Comparison of ENCODE assay signal across 22 cellular contexts in genomic region chr6:98949589-98949988, GRCh38.
"Had no signal": no experiment of that assay in that cellular context is flagged by ENCODE, and none has a peak within 500 bp of the region (broad histone marks: within the 10 kb centered on the region; RNA-seq: fewer than 3 reads in every experiment).

No MANE protein-coding gene starts in this region.

- H3K4me3 ChIP-seq: coronary artery, heart left ventricle, lung, right atrium auricular region, sigmoid colon, skin epidermis, testis, tibial nerve had no signal

- H3K9me3 Mint-ChIP-seq: endodermal cell; stimulated activated naive CD8-positive, alpha-beta T cell treated with anti-CD3 and anti-CD28 coated beads, Interleukin-15, amount 100 ng/mL, for 72 hours had no signal

- H3K27me3 ChIP-seq: heart left ventricle, right atrium auricular region, sigmoid colon, testis, tibial nerve had no signal

- H3K36me3 ChIP-seq: heart left ventricle, right atrium auricular region, sigmoid colon, tibial nerve had no signal

- H3K27me3 Mint-ChIP-seq: stimulated activated naive B cell treated with anti-CD40 and anti-IgM and Interleukin-4, amounts not matched to agents 10 μg/mL and 1 μg/mL and 100 μg/mL, for 72 hours had no signal

- H3K4me3 Mint-ChIP-seq: endodermal cell; stimulated activated naive B cell treated with anti-CD40 and anti-IgM and Interleukin-4, amounts not matched to agents 10 μg/mL and 1 μg/mL and 100 μg/mL, for 72 hours; stimulated activated naive CD8-positive, alpha-beta T cell treated with anti-CD3 and anti-CD28 coated beads, Interleukin-15, amount 100 ng/mL, for 72 hours had no signal

- H3K27ac Mint-ChIP-seq: endodermal cell; stimulated activated naive B cell treated with anti-CD40 and anti-IgM and Interleukin-4, amounts not matched to agents 10 μg/mL and 1 μg/mL and 100 μg/mL, for 72 hours; stimulated activated naive CD8-positive, alpha-beta T cell treated with anti-CD3 and anti-CD28 coated beads, Interleukin-15, amount 100 ng/mL, for 72 hours had no signal

- H3K36me3 Mint-ChIP-seq: stimulated activated naive B cell treated with anti-CD40 and anti-IgM and Interleukin-4, amounts not matched to agents 10 μg/mL and 1 μg/mL and 100 μg/mL, for 72 hours had no signal

- H3K27ac ChIP-seq: coronary artery, heart left ventricle, right atrium auricular region, sigmoid colon, skin epidermis, testis, tibial nerve had no signal

- ATAC-seq: heart left ventricle; left colon; left ventricle myocardium superior; stimulated activated naive B cell treated with anti-CD40 and anti-IgM and Interleukin-4, amounts not matched to agents 10 μg/mL and 1 μg/mL and 100 μg/mL, for 72 hours; stimulated activated naive CD8-positive, alpha-beta T cell treated with anti-CD3 and anti-CD28 coated beads, Interleukin-15, amount 100 ng/mL, for 72 hours had no signal

- DNase-seq: effector CD4-positive, alpha-beta T cell; endodermal cell; erythroblast; foreskin melanocyte; heart left ventricle; hippocampal formation; left colon; left ventricle myocardium superior; mesenchymal stem cell; midbrain; posterior cingulate gyrus; sigmoid colon; stimulated activated CD4-positive, alpha-beta T cell treated with anti-CD3 and anti-CD28 coated beads, Interleukin-2, amount 100 ng/mL, for 24 hours; stimulated activated CD4-positive, alpha-beta T cell treated with anti-CD3 and anti-CD28 coated beads, Interleukin-4, amount 100 ng/mL, for 4 hours; stimulated activated naive B cell treated with anti-CD40 and anti-IgM and Interleukin-4, amounts not matched to agents 10 μg/mL and 1 μg/mL and 100 μg/mL, for 72 hours; stimulated activated naive CD8-positive, alpha-beta T cell treated with anti-CD3 and anti-CD28 coated beads, Interleukin-15, amount 100 ng/mL, for 72 hours; testis had no signal

- H3K9me3 ChIP-seq: right atrium auricular region, sigmoid colon, testis had no signal
